21 cellular contexts compared by ENCODE assay signal in genomic region chr17:59404471-59404870, GRCh38.
"Had no signal": no experiment of that assay in that cellular context is flagged by ENCODE, and none has a peak within 500 bp of the region (broad histone marks: within the 10 kb centered on the region; RNA-seq: fewer than 3 reads in every experiment).

No MANE protein-coding gene starts in this region.

- H3K4me3 ChIP-seq: gastrocnemius medialis, psoas muscle, skin epidermis, spleen, vagina had no signal

- ATAC-seq: esophagus mucosa; gastrocnemius medialis; naive thymus-derived CD8-positive, alpha-beta T cell; psoas muscle; right cardiac atrium; stimulated activated naive B cell treated with anti-CD40 and anti-IgM and Interleukin-4, amounts not matched to agents 10 μg/mL and 1 μg/mL and 100 μg/mL, for 72 hours had no signal

- H3K9me3 Mint-ChIP-seq: mesothelial cell of epicardium; naive thymus-derived CD8-positive, alpha-beta T cell; stimulated activated naive B cell treated with anti-CD40 and anti-IgM and Interleukin-4, amounts not matched to agents 10 μg/mL and 1 μg/mL and 100 μg/mL, for 72 hours; stimulated activated naive CD8-positive, alpha-beta T cell treated with anti-CD3 and anti-CD28 coated beads, Interleukin-15, Interleukin-2, amounts not matched to agents 100 ng/mL and 50 ng/mL, for 24 hours had no signal

- H3K27me3 Mint-ChIP-seq: naive thymus-derived CD8-positive, alpha-beta T cell; stimulated activated naive B cell treated with anti-CD40 and anti-IgM and Interleukin-4, amounts not matched to agents 10 μg/mL and 1 μg/mL and 100 μg/mL, for 72 hours; stimulated activated naive CD8-positive, alpha-beta T cell treated with anti-CD3 and anti-CD28 coated beads, Interleukin-15, Interleukin-2, amounts not matched to agents 100 ng/mL and 50 ng/mL, for 24 hours had no signal

- H3K36me3 ChIP-seq: vagina had no signal

- H3K4me3 Mint-ChIP-seq: endodermal cell; mesothelial cell of epicardium; naive thymus-derived CD8-positive, alpha-beta T cell; neural crest cell; stimulated activated naive B cell treated with anti-CD40 and anti-IgM and Interleukin-4, amounts not matched to agents 10 μg/mL and 1 μg/mL and 100 μg/mL, for 72 hours; stimulated activated naive CD8-positive, alpha-beta T cell treated with anti-CD3 and anti-CD28 coated beads, Interleukin-15, Interleukin-2, amounts not matched to agents 100 ng/mL and 50 ng/mL, for 24 hours had no signal

- H3K27ac ChIP-seq: epithelial cell of prostate, neutrophil, skin epidermis, spleen, vagina had no signal

- H3K27ac Mint-ChIP-seq: endodermal cell; stimulated activated naive B cell treated with anti-CD40 and anti-IgM and Interleukin-4, amounts not matched to agents 10 μg/mL and 1 μg/mL and 100 μg/mL, for 72 hours; stimulated activated naive CD8-positive, alpha-beta T cell treated with anti-CD3 and anti-CD28 coated beads, Interleukin-15, Interleukin-2, amounts not matched to agents 100 ng/mL and 50 ng/mL, for 24 hours had no signal

- H3K27me3 ChIP-seq: gastrocnemius medialis, neutrophil, spleen, vagina had no signal

- H3K9me3 ChIP-seq: gastrocnemius medialis, neutrophil, psoas muscle, vagina had no signal

- DNase-seq: effector CD8-positive, alpha-beta T cell; endodermal cell; foreskin fibroblast; gastrocnemius medialis; head of caudate nucleus; mesenchymal stem cell; naive thymus-derived CD8-positive, alpha-beta T cell; psoas muscle; right cardiac atrium; spleen; stimulated activated CD4-positive, alpha-beta T cell treated with anti-CD3 and anti-CD28 coated beads, Interleukin-4, amount 100 ng/mL, for 4 hours; stimulated activated naive B cell treated with anti-CD40 and anti-IgM and Interleukin-4, amounts not matched to agents 10 μg/mL and 1 μg/mL and 100 μg/mL, for 72 hours; trophoblast cell had no signal
